Comparison of ENCODE assay signal across 25 cellular contexts in genomic region chr5:102718819-102719218, GRCh38. TPM values are rescaled to one million over a fixed set of nuclear protein-coding genes. Genes with fewer than 3 reads are reported as not detected.
DNase-seq lines count a peak whose midpoint lies in the region; ATAC-seq, FAIRE-seq and TF ChIP-seq lines count a peak whose summit lies in the region.
"Had no signal": no experiment of that assay in that cellular context is flagged by ENCODE, and none has a peak within 500 bp of the region (broad histone marks: within the 10 kb centered on the region; RNA-seq: fewer than 3 reads in every experiment).

No MANE protein-coding gene starts in this region.

- H2AFZ ChIP-seq in ACC112 (ENCODE audit: low read length, unreplicated experiment) = no peak overlapping the region
- peak overlapping the region; percentile 89 for H2AFZ ChIP-seq in HCT116 (ENCODE audit: low read depth, low read length, poor library complexity, severe bottlenecking)
- H2AFZ ChIP-seq in astrocyte (ENCODE audit: low read depth, low read length) = no peak overlapping the region

- CTCF ChIA-PET in HCT116 (lab: Charles Lee) = no interaction called here

- no peak for TF ChIP-seq POLR2A in HCT116 (IDR thresholded peaks at IDR 0.05; ENCODE audit: borderline replicate concordance, extremely low read depth, insufficient read depth, insufficient read length)
- no peak for TF ChIP-seq POLR2A in gastrocnemius medialis (IDR thresholded peaks at IDR 0.05)

- no peak overlapping the region for H3K4me3 Mint-ChIP-seq in astrocyte (ENCODE audit: unreplicated experiment)
- H3K4me3 Mint-ChIP-seq: activated CD8-positive, alpha-beta T cell treated with anti-CD3 and anti-CD28 coated beads, Interleukin-2, amount 10 ng/mL, durations not matched to agents 7 days and 5 days; activated naive CD4-positive, alpha-beta T cell treated with anti-CD3 and anti-CD28 coated beads, Interleukin-2, amount 50 U/mL, for 24 hours; activated T-cell treated with anti-CD3 and anti-CD28 coated beads, Interleukin-2, amount 50 U/mL, for 4 hours; brain; CD4-positive, CD25-positive, alpha-beta regulatory T cell; memory B cell; nephron; stimulated activated memory B cell treated with anti-CD40 and anti-IgM and Interleukin-4, amounts not matched to agents 10 μg/mL and 1 μg/mL and 100 μg/mL, for 72 hours; T-helper 1 cell treated with Interleukin-12 subunit alpha and Interleukin-12 subunit beta and Interleukin-4 antibody, amounts not matched to agents 30 μg/mL and 1 μg/mL, for 36 hours had no signal

- H3K27ac Mint-ChIP-seq in astrocyte (ENCODE audit: unreplicated experiment) = no peak overlapping the region
- H3K27ac Mint-ChIP-seq: activated CD8-positive, alpha-beta T cell treated with anti-CD3 and anti-CD28 coated beads, Interleukin-2, amount 10 ng/mL, durations not matched to agents 7 days and 5 days; activated naive CD4-positive, alpha-beta T cell treated with anti-CD3 and anti-CD28 coated beads, Interleukin-2, amount 50 U/mL, for 24 hours; brain; CD4-positive, CD25-positive, alpha-beta regulatory T cell; memory B cell; nephron; stimulated activated memory B cell treated with anti-CD40 and anti-IgM and Interleukin-4, amounts not matched to agents 10 μg/mL and 1 μg/mL and 100 μg/mL, for 72 hours; T-helper 1 cell treated with Interleukin-12 subunit alpha and Interleukin-12 subunit beta and Interleukin-4 antibody, amounts not matched to agents 30 μg/mL and 1 μg/mL, for 36 hours had no signal

- H3K27me3 Mint-ChIP-seq in astrocyte (ENCODE audit: low read depth, unreplicated experiment) = no peaks in the 10 kb centered on the region
- H3K27me3 Mint-ChIP-seq: brain had no signal

- DNase-seq in HCT116 (ENCODE audit: low read depth, low spot score) = no peak
- peak; percentile 14 for DNase-seq in astrocyte (ENCODE audit: low read depth)
- peak; percentile 31 for DNase-seq in fibroblast of villous mesenchyme (ENCODE audit: low read depth)
- DNase-seq in DMS153 (lab: John Stamatoyannopoulos, UW) = no peak
- DNase-seq in gastrocnemius medialis = no peak
- DNase-seq: activated CD8-positive, alpha-beta T cell treated with anti-CD3 and anti-CD28 coated beads, Interleukin-2, amount 10 ng/mL, durations not matched to agents 7 days and 5 days; activated T-cell treated with anti-CD3 and anti-CD28 coated beads, Interleukin-2, amount 50 U/mL, for 4 hours; erythroblast; NCI-H2029; psoas muscle; WERI-Rb-1 had no signal

- peaks cover 65% of the 10 kb centered on the region for H3K4me1 ChIP-seq in ACC112 (ENCODE audit: control insufficient read depth, insufficient read depth, low read length, unreplicated experiment)
- peaks cover 23 to 52% of the 10 kb centered on the region in 2 experiments for H3K4me1 ChIP-seq in HCT116 (ENCODE audit: control insufficient read depth in 1 of 2, insufficient read depth in 2 of 2, low read length in 2 of 2)
- no peaks in the 10 kb centered on the region for H3K4me1 ChIP-seq in astrocyte (ENCODE audit: insufficient read depth, low read length)
- no peaks in the 10 kb centered on the region for H3K4me1 ChIP-seq in gastrocnemius medialis
- H3K4me1 ChIP-seq: A549, psoas muscle had no signal

- TF ChIP-seq CTCF in HCT116 (IDR thresholded peaks at IDR 0.05 in 2 of 3, conservative IDR thresholded peaks at IDR 0.05 in 1 of 3; ENCODE audit: borderline replicate concordance in 1 of 3, insufficient read depth in 1 of 3, low read depth in 2 of 3, low read length in 2 of 3) (no peak), astrocyte (IDR thresholded peaks at IDR 0.05; ENCODE audit: insufficient read depth, low read depth, low read length) (no peak), fibroblast of villous mesenchyme (IDR thresholded peaks at IDR 0.05; ENCODE audit: insufficient read depth, low read depth, low read length) (no peak), gastrocnemius medialis (IDR thresholded peaks at IDR 0.05 in 4 of 5, conservative IDR thresholded peaks at IDR 0.05 in 1 of 5) (no peak)

- no peak overlapping the region for H3K9ac ChIP-seq in HCT116 (ENCODE audit: low read length)
- no peak overlapping the region for H3K9ac ChIP-seq in astrocyte (ENCODE audit: low read length)

- H3K4me2 ChIP-seq in HCT116 (ENCODE audit: low read length) = peak overlapping the region; percentile 54
- H3K4me2 ChIP-seq in astrocyte (ENCODE audit: low read length) = no peak overlapping the region
- H3K4me2 ChIP-seq: A549 had no signal

- peak overlapping the region; percentile 14; the same call in 1 of the 2 replicates for H3K4me3 ChIP-seq in ACC112 (ENCODE audit: low read depth, low read length)
- H3K4me3 ChIP-seq in HCT116 (replicated peaks in 1 of 2; ENCODE audit: low read depth in 1 of 2, low read length in 2 of 2) = peak overlapping the region in 1 of 2 experiments; percentile 4; a peak in 2 of 4 replicates
- no peak overlapping the region for H3K4me3 ChIP-seq in astrocyte (ENCODE audit: insufficient read depth, low read depth, low read length)
- H3K4me3 ChIP-seq in fibroblast of villous mesenchyme (ENCODE audit: low read depth, low read length) = no peak overlapping the region
- no peak overlapping the region for H3K4me3 ChIP-seq in gastrocnemius medialis
- H3K4me3 ChIP-seq: A549, psoas muscle, thoracic aorta had no signal

- POLR2A ChIA-PET in HCT116 (lab: Charles Lee) = no interaction called here

- in situ Hi-C loops in gastrocnemius medialis (cut with MboI; ENCODE audit: low sequenced_read_pairs in 4 of 4) = no loop called here

- H3K36me3 Mint-ChIP-seq in astrocyte (ENCODE audit: low read depth, unreplicated experiment) = no peaks in the 10 kb centered on the region
- H3K36me3 Mint-ChIP-seq: activated naive CD4-positive, alpha-beta T cell treated with anti-CD3 and anti-CD28 coated beads, Interleukin-2, amount 50 U/mL, for 24 hours; brain; CD4-positive, CD25-positive, alpha-beta regulatory T cell; memory B cell; stimulated activated memory B cell treated with anti-CD40 and anti-IgM and Interleukin-4, amounts not matched to agents 10 μg/mL and 1 μg/mL and 100 μg/mL, for 72 hours had no signal

- H3K27ac ChIP-seq in ACC112 (ENCODE audit: low read depth, low read length) (peak overlapping the region; percentile 15), HCT116 (ENCODE audit: low read depth, low read length) (no peak overlapping the region), astrocyte (ENCODE audit: low read depth, low read length) (no peak overlapping the region), gastrocnemius medialis (no peak overlapping the region)
- H3K27ac ChIP-seq: A549, HL-60, psoas muscle, thoracic aorta, WERI-Rb-1 had no signal

- intact Hi-C loops in HCT116 (cut with micrococcal nuclease) (no loop called here), gastrocnemius medialis (cut with DNase I; ENCODE audit: low total_unique reads) (loop anchor here (1.0 kb wide), 1 partner anchor 36 kb away; the partner anchor contains the start of gene PAM)

- H3K36me3 ChIP-seq in ACC112 (ENCODE audit: insufficient read depth, low read length) (no peaks in the 10 kb centered on the region), HCT116 (ENCODE audit: control insufficient read depth in 1 of 2, insufficient read depth in 2 of 2, low read length in 2 of 2) (no peaks in the 10 kb centered on the region), astrocyte (ENCODE audit: insufficient read depth, low read length) (no peaks in the 10 kb centered on the region), gastrocnemius medialis (no peaks in the 10 kb centered on the region)
- H3K36me3 ChIP-seq: thoracic aorta, WERI-Rb-1 had no signal

- no peak for TF ChIP-seq RAD21 in HCT116 (IDR thresholded peaks at IDR 0.05; ENCODE audit: low read depth)

- RAD21 ChIA-PET in HCT116 (lab: Charles Lee; ENCODE audit: low non-redundant PET in 1 of 2, low total read pairs in 2 of 2, uncharacterized antibody in 2 of 2, unreplicated experiment in 2 of 2) = no interaction called here

- no peaks in the 10 kb centered on the region for H3K9me2 ChIP-seq in HCT116 (ENCODE audit: insufficient read depth)

- ATAC-seq in HCT116 (peak; percentile 49), esophagus mucosa (no peak), GM18511 (IDR thresholded peaks at IDR 0.05; ENCODE audit: unreplicated experiment) (no peak), gastrocnemius medialis (no peak)
- ATAC-seq: A549; activated CD8-positive, alpha-beta T cell treated with anti-CD3 and anti-CD28 coated beads, Interleukin-2, amount 10 ng/mL, durations not matched to agents 7 days and 5 days; activated T-cell treated with anti-CD3 and anti-CD28 coated beads, Interleukin-2, amount 50 U/mL, for 4 hours; psoas muscle; Right ventricle myocardium inferior; stimulated activated memory B cell treated with anti-CD40 and anti-IgM and Interleukin-4, amounts not matched to agents 10 μg/mL and 1 μg/mL and 100 μg/mL, for 72 hours had no signal

- H4K20me1 ChIP-seq in HCT116 (ENCODE audit: insufficient read depth) (no peaks in the 10 kb centered on the region), astrocyte (ENCODE audit: insufficient read depth, low read length) (no peaks in the 10 kb centered on the region)

- FAIRE-seq in astrocyte (lab: Jason Lieb, UNC) = peak; percentile 5
- FAIRE-seq: A549 had no signal

- peaks cover 2% of the 10 kb centered on the region for H3K9me3 Mint-ChIP-seq in astrocyte (ENCODE audit: unreplicated experiment)

- H3K9me3 ChIP-seq in HCT116 (ENCODE audit: control insufficient read depth in 1 of 2, insufficient read depth in 1 of 2, low read depth in 1 of 2, low read length in 2 of 2) (no peaks in the 10 kb centered on the region), astrocyte (ENCODE audit: insufficient read depth, low read depth, low read length) (no peaks in the 10 kb centered on the region), gastrocnemius medialis (no peaks in the 10 kb centered on the region)
- H3K9me3 ChIP-seq: A549, psoas muscle, thoracic aorta had no signal

- H3K4me1 Mint-ChIP-seq in astrocyte (ENCODE audit: low read depth, unreplicated experiment) = peaks cover 17% of the 10 kb centered on the region
- H3K4me1 Mint-ChIP-seq: memory B cell; stimulated activated memory B cell treated with anti-CD40 and anti-IgM and Interleukin-4, amounts not matched to agents 10 μg/mL and 1 μg/mL and 100 μg/mL, for 72 hours had no signal

- H3K79me2 ChIP-seq in ACC112 (ENCODE audit: control insufficient read depth, insufficient read depth, low read length, unreplicated experiment) = no peaks in the 10 kb centered on the region
- H3K79me2 ChIP-seq in HCT116 (ENCODE audit: insufficient read depth, low read length) = no peaks in the 10 kb centered on the region
- H3K79me2 ChIP-seq in astrocyte (ENCODE audit: insufficient read depth, low read length) = no peaks in the 10 kb centered on the region

- H3K27me3 ChIP-seq in ACC112 (ENCODE audit: insufficient read depth, low read length) (no peaks in the 10 kb centered on the region), HCT116 (ENCODE audit: insufficient read depth, low read length) (no peaks in the 10 kb centered on the region), astrocyte (ENCODE audit: insufficient read depth, low read length) (no peaks in the 10 kb centered on the region), gastrocnemius medialis (no peaks in the 10 kb centered on the region)

- no TSS peak for BruUV-seq in HCT116 (replicated peaks; lab: Mats Ljungman, UMichigan)

TF ChIP-seq in HCT116, 20 proteins besides CTCF, POLR2A, EP300 and RAD21 (continues in another document):
- TF ChIP-seq FOSL1 (IDR thresholded peaks at IDR 0.05; ENCODE audit: low read depth) = peak; percentile 45; the same call in 1 of the 2 replicates

RNA-seq across cellular contexts. Expression of gene PAM, which starts 36.3 kb away (rescaled TPM):
- total RNA-seq in HCT116 (2021; ENCODE audit: unreplicated experiment) (257 TPM), astrocyte (259 and 301 TPM in 2 replicates), fibroblast of villous mesenchyme (196 and 266 TPM in 2 replicates), esophagus mucosa (51.3 TPM), gastrocnemius medialis (100 to 1,000 TPM; 102 to 210 (median 172) TPM)
- polyA plus RNA-seq in HCT116 (2012) = 115 and 142 TPM in 2 replicates

Comparison
In these comparisons a context has a peak if more than half of its experiments do, and no peak if none do; other contexts are left out.
1. DNase-seq: peak in astrocyte (single experiment) and fibroblast of villous mesenchyme (single experiment); none in HCT116 (single experiment), DMS153 (single experiment) and gastrocnemius medialis (0 of 2).